Comparison of ENCODE assay signal across 21 cellular contexts in the genomic region with DNA sequence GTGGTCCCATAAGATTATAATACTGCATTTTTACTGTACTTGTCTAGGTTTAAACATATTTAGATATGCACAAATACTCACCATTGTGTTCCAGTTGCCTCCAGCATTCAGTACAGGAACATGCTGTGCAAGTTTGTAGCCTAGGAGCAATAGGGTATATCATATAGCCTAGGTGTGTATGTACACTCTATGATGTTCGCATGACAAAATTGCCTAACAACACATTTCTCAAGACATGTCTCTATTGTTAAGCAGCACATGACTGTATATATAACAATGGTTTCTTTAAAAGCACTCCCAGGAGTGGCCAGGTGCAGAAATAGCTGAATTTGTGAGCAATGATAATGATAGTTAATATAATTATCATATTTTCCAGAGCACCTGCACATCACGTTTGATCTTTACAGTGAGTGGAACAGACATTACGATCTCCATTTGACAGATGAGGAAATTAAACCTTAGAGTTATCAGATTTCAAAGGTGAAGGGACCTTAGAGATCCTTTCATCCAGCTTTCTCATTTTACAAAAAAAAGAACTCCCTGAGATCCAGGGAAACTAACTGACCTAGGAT.
DNase-seq lines count a peak whose midpoint lies in the region; TF ChIP-seq lines count a peak whose summit lies in the region.
"Had no signal": no experiment of that assay in that cellular context is flagged by ENCODE, and none has a peak within 500 bp of the region (broad histone marks: within the 10 kb centered on the region; RNA-seq: fewer than 3 reads in every experiment).

No MANE protein-coding gene starts in this region.

- H3K27me3 Mint-ChIP-seq in mesothelial cell of epicardium (ENCODE audit: low read depth), result no peaks in the 10 kb centered on the region
- H3K27me3 Mint-ChIP-seq: activated CD8-positive, alpha-beta memory T cell treated with anti-CD3 and anti-CD28 coated beads, Interleukin-2, amount 10 ng/mL, durations not matched to agents 7 days and 5 days; activated naive CD4-positive, alpha-beta T cell treated with anti-CD3 and anti-CD28 coated beads, Interleukin-2, amount 50 U/mL, for 24 hours; B cell; progenitor cell of endocrine pancreas had no signal

- peak; percentile 19 for DNase-seq in NCI-H2171 treated with DMSO at 0.1 percent for 48 hours (lab: John Stamatoyannopoulos, UW)
- no peak for DNase-seq in NCI-H2171 (lab: John Stamatoyannopoulos, UW)
- peak; percentile 18 for DNase-seq in NCI-H1105 (lab: John Stamatoyannopoulos, UW)
- DNase-seq in NCI-H69 (lab: John Stamatoyannopoulos, UW), result peak; percentile 42
- DNase-seq in mesothelial cell of epicardium (ENCODE audit: low spot score in 2 of 2, unreplicated experiment in 2 of 2), result no peak
- no peak for DNase-seq in NCI-H774 (lab: John Stamatoyannopoulos, UW)
- no peak for DNase-seq in midbrain (lab: John Stamatoyannopoulos, UW)
- DNase-seq in BE2C, result no peak
- DNase-seq: 8988T; activated CD4-positive, alpha-beta T cell treated with anti-CD3 and anti-CD28 coated beads for 36 hours; activated CD8-positive, alpha-beta memory T cell treated with anti-CD3 and anti-CD28 coated beads, Interleukin-2, amount 10 ng/mL, durations not matched to agents 7 days and 5 days; central memory CD4-positive, alpha-beta T cell; dermis blood vessel endothelial cell; DMS79 treated with DMSO at 0.1 percent for 48 hours; mucosa of descending colon; tibial artery had no signal

- H3K4me1 ChIP-seq in BE2C, result peaks cover 27% of the 10 kb centered on the region
- H3K4me1 ChIP-seq: neural progenitor cell, tibial artery had no signal

- no peak overlapping the region for H3K4me3 ChIP-seq in BE2C (ENCODE audit: low read depth, low read length)
- H3K4me3 ChIP-seq: mucosa of descending colon, neural progenitor cell, tibial artery had no signal

- peak overlapping the region; percentile 52 for H3K27ac Mint-ChIP-seq in mesothelial cell of epicardium
- H3K27ac Mint-ChIP-seq: activated CD4-positive, alpha-beta T cell treated with anti-CD3 and anti-CD28 coated beads for 36 hours; B cell; neural progenitor cell; progenitor cell of endocrine pancreas; T-helper 1 cell treated with Interleukin-12 subunit alpha and Interleukin-12 subunit beta and Interleukin-4 antibody, amounts not matched to agents 30 μg/mL and 1 μg/mL, for 36 hours had no signal

- H3K27me3 ChIP-seq in BE2C, result no peaks in the 10 kb centered on the region
- H3K27me3 ChIP-seq: neural progenitor cell, tibial artery had no signal

- H3K4me3 Mint-ChIP-seq in mesothelial cell of epicardium, result no peak overlapping the region
- H3K4me3 Mint-ChIP-seq: activated CD4-positive, alpha-beta T cell treated with anti-CD3 and anti-CD28 coated beads for 36 hours; activated CD8-positive, alpha-beta memory T cell treated with anti-CD3 and anti-CD28 coated beads, Interleukin-2, amount 10 ng/mL, durations not matched to agents 7 days and 5 days; activated naive CD4-positive, alpha-beta T cell treated with anti-CD3 and anti-CD28 coated beads, Interleukin-2, amount 50 U/mL, for 24 hours; B cell; neural progenitor cell; T-helper 1 cell treated with Interleukin-12 subunit alpha and Interleukin-12 subunit beta and Interleukin-4 antibody, amounts not matched to agents 30 μg/mL and 1 μg/mL, for 36 hours had no signal

- no peak for TF ChIP-seq CTCF in mesothelial cell of epicardium (IDR thresholded peaks at IDR 0.05; ENCODE audit: unreplicated experiment)
- no peak for TF ChIP-seq CTCF in BE2C (IDR thresholded peaks at IDR 0.05; ENCODE audit: low read depth, low read length)

- no peaks in the 10 kb centered on the region for H3K9me3 Mint-ChIP-seq in mesothelial cell of epicardium
- H3K9me3 Mint-ChIP-seq: activated naive CD4-positive, alpha-beta T cell treated with anti-CD3 and anti-CD28 coated beads, Interleukin-2, amount 50 U/mL, for 24 hours had no signal

- H3K36me3 Mint-ChIP-seq in mesothelial cell of epicardium, result peaks cover 3% of the 10 kb centered on the region
- H3K36me3 Mint-ChIP-seq: activated CD8-positive, alpha-beta memory T cell treated with anti-CD3 and anti-CD28 coated beads, Interleukin-2, amount 10 ng/mL, durations not matched to agents 7 days and 5 days; activated naive CD4-positive, alpha-beta T cell treated with anti-CD3 and anti-CD28 coated beads, Interleukin-2, amount 50 U/mL, for 24 hours had no signal

- H3K9me3 ChIP-seq in BE2C, result no peaks in the 10 kb centered on the region; the same call in 1 of the 2 replicates
- H3K9me3 ChIP-seq: mucosa of descending colon, tibial artery had no signal

- peaks cover 3% of the 10 kb centered on the region for H3K4me1 Mint-ChIP-seq in mesothelial cell of epicardium
- H3K4me1 Mint-ChIP-seq: B cell had no signal

- no peaks in the 10 kb centered on the region; the same call in 1 of the 2 replicates for H3K36me3 ChIP-seq in BE2C
- H3K36me3 ChIP-seq: neural progenitor cell, tibial artery had no signal

Comparison
In these comparisons a context has a peak if more than half of its experiments do, and no peak if none do; other contexts are left out.
1. DNase-seq: peak in NCI-H2171 treated with DMSO at 0.1 percent for 48 hours (single experiment), NCI-H1105 (single experiment) and NCI-H69 (single experiment); none in NCI-H2171 (single experiment), mesothelial cell of epicardium (0 of 2), NCI-H774 (single experiment), midbrain (single experiment) and BE2C (single experiment).